11 cellular contexts compared by ENCODE assay signal in genomic region chr12:15797818-15798217, GRCh38.
"Had no signal": no experiment of that assay in that cellular context is flagged by ENCODE, and none has a peak within 500 bp of the region (broad histone marks: within the 10 kb centered on the region; RNA-seq: fewer than 3 reads in every experiment).

No MANE protein-coding gene starts in this region.

- H3K36me3 ChIP-seq: neutrophil, right atrium auricular region, tibial nerve had no signal

- ATAC-seq: left cardiac atrium; naive thymus-derived CD4-positive, alpha-beta T cell; stimulated activated memory B cell treated with anti-CD40 and anti-IgM and Interleukin-4, amounts not matched to agents 10 μg/mL and 1 μg/mL and 100 μg/mL, for 72 hours had no signal

- H3K27ac ChIP-seq: dorsolateral prefrontal cortex, neutrophil, right atrium auricular region, tibial nerve had no signal

- H3K4me3 ChIP-seq: right atrium auricular region, tibial nerve had no signal

- H3K4me1 Mint-ChIP-seq: immature natural killer cell; naive thymus-derived CD4-positive, alpha-beta T cell; stimulated activated memory B cell treated with anti-CD40 and anti-IgM and Interleukin-4, amounts not matched to agents 10 μg/mL and 1 μg/mL and 100 μg/mL, for 72 hours had no signal

- H3K4me1 ChIP-seq: right atrium auricular region had no signal

- H3K4me3 Mint-ChIP-seq: activated CD4-positive, alpha-beta memory T cell treated with anti-CD3 and anti-CD28 coated beads for 36 hours; immature natural killer cell; naive thymus-derived CD4-positive, alpha-beta T cell; stimulated activated memory B cell treated with anti-CD40 and anti-IgM and Interleukin-4, amounts not matched to agents 10 μg/mL and 1 μg/mL and 100 μg/mL, for 72 hours had no signal

- H3K27ac Mint-ChIP-seq: activated CD4-positive, alpha-beta memory T cell treated with anti-CD3 and anti-CD28 coated beads for 36 hours; immature natural killer cell; naive thymus-derived CD4-positive, alpha-beta T cell; stimulated activated memory B cell treated with anti-CD40 and anti-IgM and Interleukin-4, amounts not matched to agents 10 μg/mL and 1 μg/mL and 100 μg/mL, for 72 hours had no signal

- H3K9me3 Mint-ChIP-seq: activated CD4-positive, alpha-beta memory T cell treated with anti-CD3 and anti-CD28 coated beads for 36 hours; stimulated activated memory B cell treated with anti-CD40 and anti-IgM and Interleukin-4, amounts not matched to agents 10 μg/mL and 1 μg/mL and 100 μg/mL, for 72 hours had no signal

- DNase-seq: activated CD4-positive, alpha-beta memory T cell treated with anti-CD3 and anti-CD28 coated beads for 36 hours; aorta; dorsolateral prefrontal cortex; immature natural killer cell; left cardiac atrium; naive thymus-derived CD4-positive, alpha-beta T cell; posterior cingulate gyrus had no signal

- H3K36me3 Mint-ChIP-seq: activated CD4-positive, alpha-beta memory T cell treated with anti-CD3 and anti-CD28 coated beads for 36 hours; immature natural killer cell; naive thymus-derived CD4-positive, alpha-beta T cell; stimulated activated memory B cell treated with anti-CD40 and anti-IgM and Interleukin-4, amounts not matched to agents 10 μg/mL and 1 μg/mL and 100 μg/mL, for 72 hours had no signal

- H3K27me3 ChIP-seq: dorsolateral prefrontal cortex, right atrium auricular region, tibial nerve had no signal

- H3K9me3 ChIP-seq: neutrophil, right atrium auricular region, tibial nerve had no signal
